Comparison of ENCODE assay signal across 1 cellular context in genomic region chr2:170744248-170745002, GRCh38.
A peak's percentile ranks its signal among the peaks of the same experiment; 100 is the strongest.
TF ChIP-seq lines count a peak whose summit lies in the region.

No MANE protein-coding gene starts in this region.

TF ChIP-seq in HepG2, 621 proteins besides CTCF, POLR2A, EP300 and RAD21 (continued from another document and continues in another):
- TF ChIP-seq GATA4 (IDR thresholded peaks at IDR 0.05; ENCODE audit: borderline replicate concordance, low read depth) = peak; percentile 34; the same call in 1 of the 2 replicates
- TF ChIP-seq FOXC1 (CRISPR knock-in tag; IDR thresholded peaks at IDR 0.05; ENCODE audit: borderline replicate concordance) = peak; percentile 44; the same call in 1 of the 2 replicates
- TF ChIP-seq ZNF503 (CRISPR knock-in tag; IDR thresholded peaks at IDR 0.05) = peak; percentile 50; the same call in 1 of the 2 replicates
- peak; percentile 72; the same call in 1 of the 2 replicates for TF ChIP-seq ZHX2 (IDR thresholded peaks at IDR 0.05; ENCODE audit: low read depth)
- TF ChIP-seq ZHX2 (CRISPR knock-in tag; IDR thresholded peaks at IDR 0.05; ENCODE audit: borderline replicate concordance) = no peak
- no peak for TF ChIP-seq EZH2 (conservative IDR thresholded peaks at IDR 0.05; ENCODE audit: low read depth, low read length)
- TF ChIP-seq ZBTB34 (CRISPR knock-in tag; IDR thresholded peaks at IDR 0.05) = no peak; the same call in 1 of the 2 replicates
- peak; percentile 63; the same call in 1 of the 2 replicates for TF ChIP-seq RCOR2 (CRISPR knock-in tag; IDR thresholded peaks at IDR 0.05)
- TF ChIP-seq KAT7 (CRISPR knock-in tag; IDR thresholded peaks at IDR 0.05; ENCODE audit: borderline replicate concordance) = peak; percentile 58; the same call in 1 of the 2 replicates
- peak; percentile 75 for TF ChIP-seq KDM2A (CRISPR knock-in tag; IDR thresholded peaks at IDR 0.05; ENCODE audit: borderline replicate concordance, low read depth)
- peak; percentile 62; the same call in 1 of the 2 replicates for TF ChIP-seq MAX (IDR thresholded peaks at IDR 0.05)
- no peak for TF ChIP-seq ZNF10 (CRISPR knock-in tag; IDR thresholded peaks at IDR 0.05; ENCODE audit: borderline replicate concordance, low read depth)
- peak; percentile 31; the same call in 1 of the 2 replicates for TF ChIP-seq TGIF2 (CRISPR knock-in tag; IDR thresholded peaks at IDR 0.05)
- TF ChIP-seq TCF7L2 (IDR thresholded peaks at IDR 0.05; ENCODE audit: low read depth, low read length) = no peak
- TF ChIP-seq BCL6 (CRISPR knock-in tag; IDR thresholded peaks at IDR 0.05) = peak; percentile 68
- TF ChIP-seq ZNF431 (CRISPR knock-in tag; IDR thresholded peaks at IDR 0.05; ENCODE audit: borderline replicate concordance, low read depth) = no peak
- peak; percentile 50; the same call in 1 of the 2 replicates for TF ChIP-seq ZNF580 (CRISPR knock-in tag; IDR thresholded peaks at IDR 0.05; ENCODE audit: borderline replicate concordance, low read depth)
- TF ChIP-seq ZNF761 (CRISPR knock-in tag; conservative IDR thresholded peaks at IDR 0.05) = no peak
- TF ChIP-seq MYPOP (CRISPR knock-in tag; IDR thresholded peaks at IDR 0.05) = peak; percentile 76; the same call in 1 of the 2 replicates
- TF ChIP-seq PTBP1 (IDR thresholded peaks at IDR 0.05; ENCODE audit: low read depth, low read length, poor library complexity, severe bottlenecking) = no peak
- peak; percentile 72 for TF ChIP-seq FOXO1 (CRISPR knock-in tag; IDR thresholded peaks at IDR 0.05)
- peak; percentile 57 for TF ChIP-seq PATZ1 (CRISPR knock-in tag; IDR thresholded peaks at IDR 0.05)
- TF ChIP-seq TFDP2 (CRISPR knock-in tag; IDR thresholded peaks at IDR 0.05) = no peak; the same call in 1 of the 2 replicates
- TF ChIP-seq TBX3 (IDR thresholded peaks at IDR 0.05; ENCODE audit: borderline replicate concordance) = peak; percentile 20; the same call in 1 of the 2 replicates
- TF ChIP-seq ZNF816 (CRISPR knock-in tag; IDR thresholded peaks at IDR 0.05; ENCODE audit: borderline replicate concordance) = 0 out of 2 replicates have a peak, but pooled peaks have one; percentile 43
- TF ChIP-seq ELF1 (CRISPR knock-in tag; IDR thresholded peaks at IDR 0.05) = peak; percentile 66
- TF ChIP-seq ZNF280D (CRISPR knock-in tag; IDR thresholded peaks at IDR 0.05) = peak; percentile 66; the same call in 1 of the 2 replicates
- no peak for TF ChIP-seq ZNF776 (CRISPR knock-in tag; IDR thresholded peaks at IDR 0.05)
- TF ChIP-seq ZNF574 (CRISPR knock-in tag; IDR thresholded peaks at IDR 0.05) = peak; percentile 79
- peak; percentile 34; the same call in 1 of the 2 replicates for TF ChIP-seq RXRA (CRISPR knock-in tag; IDR thresholded peaks at IDR 0.05)
